ENCODE assay signal across 8 cellular contexts in the genomic region with DNA sequence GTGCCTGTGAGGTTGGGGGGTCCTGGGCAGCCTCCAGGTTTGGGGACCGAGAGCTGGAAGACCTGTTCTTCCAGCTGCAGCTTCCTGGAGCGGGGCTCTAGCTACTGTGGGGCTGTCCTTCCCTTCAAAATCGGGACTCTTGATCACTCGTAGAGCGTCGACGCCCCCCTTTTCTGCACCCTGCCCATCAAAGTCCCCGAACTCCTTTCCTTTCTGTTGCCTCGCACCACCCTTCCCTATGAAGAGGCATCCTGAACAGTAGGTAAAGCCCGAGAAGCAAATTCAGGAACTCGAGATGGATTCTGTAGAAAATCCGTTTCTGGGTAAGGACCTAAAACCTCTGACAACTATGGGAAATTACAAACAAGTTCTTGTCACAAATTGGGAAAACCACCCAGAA.
A peak's percentile ranks its signal among the peaks of the same experiment; 100 is the strongest.
DNase-seq lines count a peak whose midpoint lies in the region; ATAC-seq and TF ChIP-seq lines count a peak whose summit lies in the region.

No MANE protein-coding gene starts in this region.

- H3K27ac Mint-ChIP-seq in activated naive CD8-positive, alpha-beta T cell: peak overlapping the region; percentile 91
- peak overlapping the region; percentile 98 for H3K27ac Mint-ChIP-seq in stimulated activated naive B cell treated with anti-CD40 and anti-IgM and Interleukin-4, amounts not matched to agents 10 μg/mL and 1 μg/mL and 100 μg/mL, for 72 hours

- peak overlapping the region; percentile 88 for H3K4me3 Mint-ChIP-seq in activated naive CD8-positive, alpha-beta T cell
- H3K4me3 Mint-ChIP-seq in stimulated activated naive B cell treated with anti-CD40 and anti-IgM and Interleukin-4, amounts not matched to agents 10 μg/mL and 1 μg/mL and 100 μg/mL, for 72 hours: peak overlapping the region; percentile 97

- H3K36me3 Mint-ChIP-seq in activated naive CD8-positive, alpha-beta T cell: no peaks in the 10 kb centered on the region
- peaks cover 0 to 2% of the 10 kb centered on the region in 2 donors for H3K36me3 Mint-ChIP-seq in stimulated activated naive B cell treated with anti-CD40 and anti-IgM and Interleukin-4, amounts not matched to agents 10 μg/mL and 1 μg/mL and 100 μg/mL, for 72 hours

- peaks cover 39% of the 10 kb centered on the region for H3K4me1 Mint-ChIP-seq in activated naive CD8-positive, alpha-beta T cell (ENCODE audit: low read depth)
- peaks cover 11 to 30% of the 10 kb centered on the region in 2 donors for H3K4me1 Mint-ChIP-seq in stimulated activated naive B cell treated with anti-CD40 and anti-IgM and Interleukin-4, amounts not matched to agents 10 μg/mL and 1 μg/mL and 100 μg/mL, for 72 hours

- no peaks in the 10 kb centered on the region for H3K27me3 Mint-ChIP-seq in activated naive CD8-positive, alpha-beta T cell
- no peaks in the 10 kb centered on the region for H3K27me3 Mint-ChIP-seq in stimulated activated naive B cell treated with anti-CD40 and anti-IgM and Interleukin-4, amounts not matched to agents 10 μg/mL and 1 μg/mL and 100 μg/mL, for 72 hours

- H3K4me3 ChIP-seq in iPS-18c (ENCODE audit: insufficient read depth, low read depth, low read length): peak overlapping the region; percentile 79

- peak; percentile 10 for ATAC-seq in HG02840 (IDR thresholded peaks at IDR 0.05; ENCODE audit: low FRiP score, unreplicated experiment)
- ATAC-seq in stimulated activated naive B cell treated with anti-CD40 and anti-IgM and Interleukin-4, amounts not matched to agents 10 μg/mL and 1 μg/mL and 100 μg/mL, for 72 hours (replicated peaks): no peak
- ATAC-seq in GM18858 (IDR thresholded peaks at IDR 0.05; ENCODE audit: unreplicated experiment): no peak
- no peak for ATAC-seq in HG03159 (IDR thresholded peaks at IDR 0.05; ENCODE audit: unreplicated experiment)

- no peak for TF ChIP-seq CTCF in GM10266 (IDR thresholded peaks at IDR 0.05; ENCODE audit: control insufficient read depth, insufficient read depth, low read depth, missing control alignments)

- no peak for DNase-seq in stimulated activated naive B cell treated with anti-CD40 and anti-IgM and Interleukin-4, amounts not matched to agents 10 μg/mL and 1 μg/mL and 100 μg/mL, for 72 hours
- DNase-seq in GM10266 (ENCODE audit: extremely low spot score) (no peak), NCI-H1694 (lab: John Stamatoyannopoulos, UW) (no peak)

- H3K9me3 ChIP-seq in iPS-18c (ENCODE audit: control insufficient read depth, insufficient read depth, low read length): no peaks in the 10 kb centered on the region

- H3K9me3 Mint-ChIP-seq in activated naive CD8-positive, alpha-beta T cell (ENCODE audit: low read depth): no peaks in the 10 kb centered on the region
- H3K9me3 Mint-ChIP-seq in stimulated activated naive B cell treated with anti-CD40 and anti-IgM and Interleukin-4, amounts not matched to agents 10 μg/mL and 1 μg/mL and 100 μg/mL, for 72 hours: no peaks in the 10 kb centered on the region
